ENCODE assay signal across 1 cellular context in the genomic region with DNA sequence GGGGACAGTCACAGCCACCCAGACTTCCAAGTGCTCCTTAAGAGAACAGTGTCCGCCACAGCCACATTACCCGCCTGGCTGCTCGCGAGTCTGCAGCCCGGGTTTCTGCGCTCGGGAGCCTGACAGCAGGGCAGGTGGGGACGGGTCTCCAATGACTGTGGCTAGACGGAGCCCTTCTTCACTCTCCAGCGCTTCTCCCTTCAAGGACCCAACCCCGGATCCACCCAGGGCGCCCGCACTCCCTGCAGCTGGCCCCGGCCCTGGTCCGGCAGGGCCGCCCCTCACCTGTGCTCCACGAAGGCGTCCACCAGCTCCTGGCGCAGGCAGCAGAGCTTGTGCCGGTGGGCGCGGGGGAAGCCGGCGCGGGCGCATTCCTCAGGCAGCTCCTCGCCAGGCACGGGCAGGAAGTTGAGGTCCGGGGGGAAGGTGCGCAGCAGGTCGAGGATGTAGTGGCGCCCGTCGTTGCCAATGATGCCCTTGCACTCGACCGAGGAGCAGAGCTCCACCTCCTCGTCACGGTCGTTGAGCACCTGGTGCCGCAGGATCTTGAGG.
TF ChIP-seq lines count a peak whose summit lies in the region.

No MANE protein-coding gene starts in this region.

TF ChIP-seq in GM12878, 131 proteins besides CTCF, POLR2A, EP300 and RAD21 (continued from another document):
- TF ChIP-seq, protein P1, sequence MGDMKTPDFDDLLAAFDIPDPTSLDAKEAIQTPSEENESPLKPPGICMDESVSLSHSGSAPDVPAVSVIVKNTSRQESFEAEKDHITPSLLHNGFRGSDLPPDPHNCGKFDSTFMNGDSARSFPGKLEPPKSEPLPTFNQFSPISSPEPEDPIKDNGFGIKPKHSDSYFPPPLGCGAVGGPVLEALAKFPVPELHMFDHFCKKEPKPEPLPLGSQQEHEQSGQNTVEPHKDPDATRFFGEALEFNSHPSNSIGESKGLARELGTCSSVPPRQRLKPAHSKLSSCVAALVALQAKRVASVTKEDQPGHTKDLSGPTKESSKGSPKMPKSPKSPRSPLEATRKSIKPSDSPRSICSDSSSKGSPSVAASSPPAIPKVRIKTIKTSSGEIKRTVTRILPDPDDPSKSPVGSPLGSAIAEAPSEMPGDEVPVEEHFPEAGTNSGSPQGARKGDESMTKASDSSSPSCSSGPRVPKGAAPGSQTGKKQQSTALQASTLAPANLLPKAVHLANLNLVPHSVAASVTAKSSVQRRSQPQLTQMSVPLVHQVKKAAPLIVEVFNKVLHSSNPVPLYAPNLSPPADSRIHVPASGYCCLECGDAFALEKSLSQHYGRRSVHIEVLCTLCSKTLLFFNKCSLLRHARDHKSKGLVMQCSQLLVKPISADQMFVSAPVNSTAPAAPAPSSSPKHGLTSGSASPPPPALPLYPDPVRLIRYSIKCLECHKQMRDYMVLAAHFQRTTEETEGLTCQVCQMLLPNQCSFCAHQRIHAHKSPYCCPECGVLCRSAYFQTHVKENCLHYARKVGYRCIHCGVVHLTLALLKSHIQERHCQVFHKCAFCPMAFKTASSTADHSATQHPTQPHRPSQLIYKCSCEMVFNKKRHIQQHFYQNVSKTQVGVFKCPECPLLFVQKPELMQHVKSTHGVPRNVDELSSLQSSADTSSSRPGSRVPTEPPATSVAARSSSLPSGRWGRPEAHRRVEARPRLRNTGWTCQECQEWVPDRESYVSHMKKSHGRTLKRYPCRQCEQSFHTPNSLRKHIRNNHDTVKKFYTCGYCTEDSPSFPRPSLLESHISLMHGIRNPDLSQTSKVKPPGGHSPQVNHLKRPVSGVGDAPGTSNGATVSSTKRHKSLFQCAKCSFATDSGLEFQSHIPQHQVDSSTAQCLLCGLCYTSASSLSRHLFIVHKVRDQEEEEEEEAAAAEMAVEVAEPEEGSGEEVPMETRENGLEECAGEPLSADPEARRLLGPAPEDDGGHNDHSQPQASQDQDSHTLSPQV (IDR thresholded peaks at IDR 0.05): no peak
- TF ChIP-seq POLR2AphosphoS5 (IDR thresholded peaks at IDR 0.05; ENCODE audit: low read length) (no peak), CEBPB (IDR thresholded peaks at IDR 0.05; ENCODE audit: borderline replicate concordance in 1 of 2, low read depth in 2 of 2, low read length in 2 of 2) (no peak), PAX8 (IDR thresholded peaks at IDR 0.05) (no peak), TBL1XR1 (IDR thresholded peaks at IDR 0.05; ENCODE audit: low read depth, low read length) (no peak), RELA (IDR thresholded peaks at IDR 0.05; ENCODE audit: borderline replicate concordance, partially characterized antibody) (no peak), NFXL1 (IDR thresholded peaks at IDR 0.05; ENCODE audit: borderline replicate concordance) (no peak), SMAD1 (IDR thresholded peaks at IDR 0.05; ENCODE audit: low read depth, partially characterized antibody) (no peak), TCF3 (IDR thresholded peaks at IDR 0.05; ENCODE audit: borderline replicate concordance, insufficient read depth, low read depth, low read length) (no peak)
- TF ChIP-seq, protein P2, sequence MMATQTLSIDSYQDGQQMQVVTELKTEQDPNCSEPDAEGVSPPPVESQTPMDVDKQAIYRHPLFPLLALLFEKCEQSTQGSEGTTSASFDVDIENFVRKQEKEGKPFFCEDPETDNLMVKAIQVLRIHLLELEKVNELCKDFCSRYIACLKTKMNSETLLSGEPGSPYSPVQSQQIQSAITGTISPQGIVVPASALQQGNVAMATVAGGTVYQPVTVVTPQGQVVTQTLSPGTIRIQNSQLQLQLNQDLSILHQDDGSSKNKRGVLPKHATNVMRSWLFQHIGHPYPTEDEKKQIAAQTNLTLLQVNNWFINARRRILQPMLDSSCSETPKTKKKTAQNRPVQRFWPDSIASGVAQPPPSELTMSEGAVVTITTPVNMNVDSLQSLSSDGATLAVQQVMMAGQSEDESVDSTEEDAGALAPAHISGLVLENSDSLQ (IDR thresholded peaks at IDR 0.05): no peak
- TF ChIP-seq, protein P3, sequence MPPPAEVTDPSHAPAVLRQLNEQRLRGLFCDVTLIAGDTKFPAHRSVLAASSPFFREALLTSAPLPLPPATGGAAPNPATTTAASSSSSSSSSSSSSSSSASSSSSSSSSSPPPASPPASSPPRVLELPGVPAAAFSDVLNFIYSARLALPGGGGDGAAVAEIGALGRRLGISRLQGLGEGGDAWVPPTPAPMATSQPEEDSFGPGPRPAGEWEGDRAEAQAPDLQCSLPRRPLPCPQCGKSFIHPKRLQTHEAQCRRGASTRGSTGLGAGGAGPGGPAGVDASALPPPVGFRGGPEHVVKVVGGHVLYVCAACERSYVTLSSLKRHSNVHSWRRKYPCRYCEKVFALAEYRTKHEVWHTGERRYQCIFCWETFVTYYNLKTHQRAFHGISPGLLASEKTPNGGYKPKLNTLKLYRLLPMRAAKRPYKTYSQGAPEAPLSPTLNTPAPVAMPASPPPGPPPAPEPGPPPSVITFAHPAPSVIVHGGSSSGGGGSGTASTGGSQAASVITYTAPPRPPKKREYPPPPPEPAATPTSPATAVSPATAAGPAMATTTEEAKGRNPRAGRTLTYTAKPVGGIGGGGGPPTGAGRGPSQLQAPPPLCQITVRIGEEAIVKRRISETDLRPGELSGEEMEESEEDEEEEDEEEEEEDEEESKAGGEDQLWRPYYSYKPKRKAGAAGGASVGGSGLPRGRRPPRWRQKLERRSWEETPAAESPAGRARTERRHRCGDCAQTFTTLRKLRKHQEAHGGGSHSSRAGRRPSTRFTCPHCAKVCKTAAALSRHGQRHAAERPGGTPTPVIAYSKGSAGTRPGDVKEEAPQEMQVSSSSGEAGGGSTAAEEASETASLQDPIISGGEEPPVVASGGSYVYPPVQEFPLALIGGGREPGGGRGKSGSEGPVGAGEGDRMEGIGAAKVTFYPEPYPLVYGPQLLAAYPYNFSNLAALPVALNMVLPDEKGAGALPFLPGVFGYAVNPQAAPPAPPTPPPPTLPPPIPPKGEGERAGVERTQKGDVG (CRISPR knock-in tag; IDR thresholded peaks at IDR 0.05): no peak
